Comparison of ENCODE assay signal across 32 cellular contexts in the genomic region with DNA sequence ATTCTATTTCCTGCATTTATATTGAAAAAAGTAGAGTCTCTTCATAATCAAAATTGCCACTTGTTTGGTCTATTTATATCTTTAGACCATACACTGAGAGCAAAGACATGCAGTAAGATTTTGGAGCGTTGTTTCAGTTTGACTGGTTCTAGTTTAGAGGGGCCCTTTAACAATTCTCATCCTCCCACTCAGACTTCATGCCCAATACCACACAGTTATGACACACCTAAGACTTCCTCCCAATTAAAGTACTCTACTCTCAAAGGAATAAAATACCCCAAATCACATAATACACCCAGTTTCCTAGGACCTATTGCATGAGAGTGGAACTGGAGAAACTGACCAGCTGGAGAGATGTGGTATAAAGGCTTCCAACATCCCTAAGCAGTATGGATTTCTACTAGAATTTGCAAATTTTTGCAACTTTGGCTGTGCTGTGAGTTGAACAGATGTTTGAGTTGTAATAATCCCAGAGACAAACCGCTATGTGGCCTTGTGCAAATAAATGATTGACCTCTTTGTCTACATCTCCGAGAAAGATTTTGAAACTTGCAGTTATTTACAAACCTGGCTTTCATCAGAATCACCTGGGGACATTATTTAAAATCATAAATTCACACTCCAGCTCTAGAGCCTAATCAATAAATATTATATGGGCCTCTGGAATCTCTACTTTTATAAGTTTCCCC.
"Had no signal": no experiment of that assay in that cellular context is flagged by ENCODE, and none has a peak within 500 bp of the region (broad histone marks: within the 10 kb centered on the region; RNA-seq: fewer than 3 reads in every experiment).

No MANE protein-coding gene starts in this region.

- H3K27me3 ChIP-seq: brain microvascular endothelial cell, dorsolateral prefrontal cortex, gastrocnemius medialis, heart left ventricle had no signal

- DNase-seq: activated B cell treated with CpG ODN at 0.5 μM for 24 hours; activated CD4-positive, alpha-beta T cell treated with anti-CD3 and anti-CD28 coated beads for 48 hours; activated CD4-positive, alpha-beta T cell treated with anti-CD3 and anti-CD28 coated beads, Interleukin-2, amount 50 U/mL, for 1 hour; activated CD4-positive, alpha-beta T cell treated with anti-CD3 and anti-CD28 coated beads, Interleukin-2, amount 50 U/mL, for 48 hours; activated CD8-positive, alpha-beta memory T cell treated with anti-CD3 and anti-CD28 coated beads for 24 hours; activated CD8-positive, alpha-beta T cell treated with anti-CD3 and anti-CD28 coated beads for 36 hours; activated effector memory CD4-positive, alpha-beta T cell treated with Interleukin-2 at 50 U/mL for 16 hours; activated gamma-delta T cell treated with Interleukin-2 at 50 U/mL for 16 hours; activated naive CD4-positive, alpha-beta T cell treated with anti-CD3 and anti-CD28 coated beads, Interleukin-2, amount 50 U/mL, for 16 hours; activated naive CD4-positive, alpha-beta T cell treated with Interleukin-2 at 50 U/mL for 16 hours; activated T-cell treated with anti-CD3 and anti-CD28 coated beads, Interleukin-2, amount 50 U/mL, for 4 hours; amniotic stem cell; anterior cingulate cortex; brain microvascular endothelial cell; dorsolateral prefrontal cortex; effector memory CD4-positive, alpha-beta T cell; endodermal cell; foreskin fibroblast; gastrocnemius medialis; glutamatergic neuron; heart left ventricle; T-helper 17 cell; T1000; WERI-Rb-1 had no signal

- H3K4me3 ChIP-seq: coronary artery, dorsolateral prefrontal cortex, gastrocnemius medialis, heart left ventricle had no signal

- ATAC-seq: activated CD4-positive, CD25-positive, alpha-beta regulatory T cell treated with anti-CD3 and anti-CD28 coated beads, Interleukin-2, amount 50 U/mL, for 24 hours; activated CD8-positive, alpha-beta T cell treated with anti-CD3 and anti-CD28 coated beads for 36 hours; activated T-cell treated with anti-CD3 and anti-CD28 coated beads, Interleukin-2, amount 50 U/mL, for 4 hours; activated T-helper 17 cell treated with anti-CD3 and anti-CD28 coated beads, Interleukin-2, amount 50 U/mL, for 72 hours; esophagus mucosa; gastrocnemius medialis; heart left ventricle; T-helper 17 cell had no signal

- H3K9me3 ChIP-seq: gastrocnemius medialis had no signal

- H3K36me3 Mint-ChIP-seq: activated naive CD8-positive, alpha-beta T cell had no signal

- H3K36me3 ChIP-seq: brain microvascular endothelial cell, gastrocnemius medialis, heart left ventricle, WERI-Rb-1 had no signal

- H3K27ac Mint-ChIP-seq: activated B cell treated with CpG ODN at 0.5 μM for 24 hours; activated CD8-positive, alpha-beta T cell treated with anti-CD3 and anti-CD28 coated beads for 36 hours; activated naive CD8-positive, alpha-beta T cell; activated T-helper 17 cell treated with anti-CD3 and anti-CD28 coated beads, Interleukin-2, amount 50 U/mL, for 72 hours; dendritic cell treated with granulocyte-macrophage colony-stimulating factor and Interleukin-4, amounts not matched to agents 40 ng/mL and 50 ng/mL, for 4 days; endodermal cell; T-helper 17 cell; T-helper 2 cell treated with Interferon-gamma antibody and Interleukin-4, amounts not matched to agents 5 μg/mL and 100 μg/mL, for 36 hours had no signal

- H3K4me1 ChIP-seq: gastrocnemius medialis, heart left ventricle had no signal

- H3K4me1 Mint-ChIP-seq: activated B cell treated with CpG ODN at 0.5 μM for 24 hours; activated T-helper 17 cell treated with anti-CD3 and anti-CD28 coated beads, Interleukin-2, amount 50 U/mL, for 72 hours; central memory CD8-positive, alpha-beta T cell; T-helper 17 cell had no signal

- H3K27me3 Mint-ChIP-seq: activated B cell treated with CpG ODN at 0.5 μM for 24 hours; activated CD8-positive, alpha-beta T cell treated with anti-CD3 and anti-CD28 coated beads for 36 hours; activated naive CD8-positive, alpha-beta T cell; activated T-helper 17 cell treated with anti-CD3 and anti-CD28 coated beads, Interleukin-2, amount 50 U/mL, for 72 hours; central memory CD8-positive, alpha-beta T cell; dendritic cell treated with granulocyte-macrophage colony-stimulating factor and Interleukin-4, amounts not matched to agents 40 ng/mL and 50 ng/mL, for 4 days; T-helper 17 cell had no signal

- H3K9me3 Mint-ChIP-seq: endodermal cell had no signal

- H3K27ac ChIP-seq: brain microvascular endothelial cell, coronary artery, dorsolateral prefrontal cortex, gastrocnemius medialis, heart left ventricle, WERI-Rb-1 had no signal

- H3K4me3 Mint-ChIP-seq: activated B cell treated with CpG ODN at 0.5 μM for 24 hours; activated CD8-positive, alpha-beta T cell treated with anti-CD3 and anti-CD28 coated beads for 36 hours; activated naive CD8-positive, alpha-beta T cell; activated T-cell treated with anti-CD3 and anti-CD28 coated beads, Interleukin-2, amount 50 U/mL, for 4 hours; activated T-helper 17 cell treated with anti-CD3 and anti-CD28 coated beads, Interleukin-2, amount 50 U/mL, for 72 hours; central memory CD8-positive, alpha-beta T cell; dendritic cell treated with granulocyte-macrophage colony-stimulating factor and Interleukin-4, amounts not matched to agents 40 ng/mL and 50 ng/mL, for 4 days; endodermal cell; T-helper 17 cell; T-helper 2 cell treated with Interferon-gamma antibody and Interleukin-4, amounts not matched to agents 5 μg/mL and 100 μg/mL, for 36 hours had no signal
